In genomic region chr18:74142251-74142650, GRCh38 we compare ENCODE assay signal across 21 cellular contexts. TPM values are rescaled to one million over a fixed set of nuclear protein-coding genes. Genes with fewer than 3 reads are reported as not detected.
DNase-seq lines count a peak whose midpoint lies in the region; ATAC-seq, FAIRE-seq and TF ChIP-seq lines count a peak whose summit lies in the region.
"Had no signal": no experiment of that assay in that cellular context is flagged by ENCODE, and none has a peak within 500 bp of the region (broad histone marks: within the 10 kb centered on the region; RNA-seq: fewer than 3 reads in every experiment).

No MANE protein-coding gene starts in this region.

- TF ChIP-seq RAD21 in K562 (CRISPR knock-in tag; conservative IDR thresholded peaks at IDR 0.05 in 1 of 2, IDR thresholded peaks at IDR 0.05 in 1 of 2): no peak

- WGBS in K562 (ENCODE audit: insufficient coverage, low coverage, missing lambda C conversion rate): 41% methylated on average over 2 of the region's 2 CpGs

- no peak for FAIRE-seq in K562 (lab: Jason Lieb, UNC)
- FAIRE-seq: A204.1, G401.6, H54 had no signal

- in situ Hi-C loops in K562 (cut with MboI): no loop called here

- H3K9me1 ChIP-seq in K562 (ENCODE audit: control insufficient read depth, insufficient read depth, low read length): no peaks in the 10 kb centered on the region

- H3K4me1 ChIP-seq in K562 (replicated peaks in 1 of 2; ENCODE audit: control insufficient read depth in 2 of 2, insufficient read depth in 2 of 2, low read length in 2 of 2): peaks cover 10 to 24% of the 10 kb centered on the region in 2 experiments; a peak in 4 of 5 replicates
- H3K4me1 ChIP-seq in foreskin keratinocyte: peaks cover 13% of the 10 kb centered on the region

- CTCF ChIA-PET in K562 (lab: Yijun Ruan, JAX; ENCODE audit: low intra/inter-chr PET ratio): no interaction called here

- H3K9ac ChIP-seq in K562 (ENCODE audit: insufficient read depth in 1 of 2, low read depth in 2 of 2, low read length in 2 of 2): no peak overlapping the region

- no peak for TF ChIP-seq CTCF in HFFc6 (IDR thresholded peaks at IDR 0.05)
- no peak for TF ChIP-seq CTCF in K562 (IDR thresholded peaks at IDR 0.05 in 2 of 3, conservative IDR thresholded peaks at IDR 0.05 in 1 of 3; ENCODE audit: insufficient read depth in 2 of 3, low read depth in 1 of 3, low read length in 3 of 3)
- TF ChIP-seq CTCF in foreskin keratinocyte (conservative IDR thresholded peaks at IDR 0.05): no peak

- intact Hi-C loops in K562 (cut with micrococcal nuclease): loop anchor here (10.0 kb wide), 1 partner anchor 1733 kb away; no protein-coding TSS in a partner anchor

- no peaks in the 10 kb centered on the region for H3K9me3 ChIP-seq in K562 (replicated peaks; ENCODE audit: control insufficient read depth, insufficient read depth, low read depth, low read length)
- H3K9me3 ChIP-seq: Peyer's patch had no signal

- H3K27me3 ChIP-seq in K562 (ENCODE audit: control insufficient read depth in 2 of 2, insufficient read depth in 2 of 2, low read length in 2 of 2) (no peaks in the 10 kb centered on the region), foreskin keratinocyte (no peaks in the 10 kb centered on the region)
- H3K27me3 ChIP-seq: Peyer's patch had no signal

- no peak overlapping the region for H3K4me2 ChIP-seq in K562 (ENCODE audit: insufficient read depth, low read length)

- no peaks in the 10 kb centered on the region; the same call in 2 of the 3 replicates for H3K36me3 ChIP-seq in K562 (ENCODE audit: control insufficient read depth, insufficient read depth, low read length)
- H3K36me3 ChIP-seq: Peyer's patch had no signal

- H4K20me1 ChIP-seq in K562 (replicated peaks; ENCODE audit: control insufficient read depth, insufficient read depth, low read length): no peaks in the 10 kb centered on the region

- no peak for ATAC-seq in K562
- ATAC-seq in foreskin keratinocyte: peak; percentile 34
- no peak for ATAC-seq in GM18519 (IDR thresholded peaks at IDR 0.05; ENCODE audit: low FRiP score, unreplicated experiment)
- ATAC-seq in GM18505 (IDR thresholded peaks at IDR 0.05; ENCODE audit: unreplicated experiment): no peak

- H3K79me2 ChIP-seq in K562 (ENCODE audit: control insufficient read depth, insufficient read depth, low read length): no peaks in the 10 kb centered on the region

- TF ChIP-seq POLR2A in K562 (conservative IDR thresholded peaks at IDR 0.05) (no peak), GM18505 (IDR thresholded peaks at IDR 0.05; ENCODE audit: borderline replicate concordance, extremely low read depth, insufficient read depth, insufficient read length) (no peak)

- H3K36me3 Mint-ChIP-seq in HFFc6 (ENCODE audit: low read depth): no peaks in the 10 kb centered on the region; the same call in 1 of the 2 replicates
- H3K36me3 Mint-ChIP-seq: CD14-positive monocyte had no signal

- H3K4me1 Mint-ChIP-seq in HFFc6 (ENCODE audit: low read depth): peaks cover 80% of the 10 kb centered on the region

- DNase-seq in EH (ENCODE audit: low read depth) (peak; percentile 31), HFFc6 (no peak), K562 (ENCODE audit: extremely low read depth in 1 of 4, low spot score in 3 of 4) (no peak), foreskin keratinocyte (peak in 1 of 2 donors; percentile 58), cerebellum (ENCODE audit: low spot score) (no peak)
- DNase-seq: DMS79 treated with DMSO at 0.1 percent for 48 hours, KBM-7, NCI-H1092 treated with DMSO at 0.1 percent for 48 hours, NCI-H2029 treated with DMSO at 0.1 percent for 48 hours, NCI-H2171, NCI-H524 treated with DMSO at 0.1 percent for 48 hours, NCI-H82, Peyer's patch, Right ventricle myocardium superior had no signal

- TF ChIP-seq EP300 in K562 (IDR thresholded peaks at IDR 0.05; ENCODE audit: low read length): no peak

- no TSS peak for BruUV-seq in K562 (replicated peaks; lab: Mats Ljungman, UMichigan)

- POLR2A ChIA-PET in K562 (lab: Yijun Ruan, JAX): no interaction called here

- H3K27ac ChIP-seq in K562 (ENCODE audit: extremely low read depth, low read depth, low read length): no peak overlapping the region
- peak overlapping the region; percentile 29 for H3K27ac ChIP-seq in foreskin keratinocyte
- H3K27ac ChIP-seq: Peyer's patch had no signal

- no peak overlapping the region for H3K4me3 Mint-ChIP-seq in HFFc6
- H3K4me3 Mint-ChIP-seq: B cell, CD14-positive monocyte had no signal

- H3K27me3 Mint-ChIP-seq in HFFc6 (ENCODE audit: insufficient read depth): peaks cover 2% of the 10 kb centered on the region

- peak overlapping the region; percentile 35; the same call in 1 of the 2 replicates for H2AFZ ChIP-seq in K562 (ENCODE audit: low read depth, low read length)

- no peaks in the 10 kb centered on the region for H3K9me3 Mint-ChIP-seq in HFFc6
- H3K9me3 Mint-ChIP-seq: CD14-positive monocyte had no signal

- peak overlapping the region; percentile 39; the same call in 1 of the 2 replicates for H3K27ac Mint-ChIP-seq in HFFc6
- H3K27ac Mint-ChIP-seq: B cell, CD14-positive monocyte had no signal

- H3K4me3 ChIP-seq in K562: no peak overlapping the region
- H3K4me3 ChIP-seq: Peyer's patch had no signal

TF ChIP-seq in K562, 482 proteins besides CTCF, POLR2A, EP300 and RAD21 (continues in another document):
- TF ChIP-seq, protein P1, sequence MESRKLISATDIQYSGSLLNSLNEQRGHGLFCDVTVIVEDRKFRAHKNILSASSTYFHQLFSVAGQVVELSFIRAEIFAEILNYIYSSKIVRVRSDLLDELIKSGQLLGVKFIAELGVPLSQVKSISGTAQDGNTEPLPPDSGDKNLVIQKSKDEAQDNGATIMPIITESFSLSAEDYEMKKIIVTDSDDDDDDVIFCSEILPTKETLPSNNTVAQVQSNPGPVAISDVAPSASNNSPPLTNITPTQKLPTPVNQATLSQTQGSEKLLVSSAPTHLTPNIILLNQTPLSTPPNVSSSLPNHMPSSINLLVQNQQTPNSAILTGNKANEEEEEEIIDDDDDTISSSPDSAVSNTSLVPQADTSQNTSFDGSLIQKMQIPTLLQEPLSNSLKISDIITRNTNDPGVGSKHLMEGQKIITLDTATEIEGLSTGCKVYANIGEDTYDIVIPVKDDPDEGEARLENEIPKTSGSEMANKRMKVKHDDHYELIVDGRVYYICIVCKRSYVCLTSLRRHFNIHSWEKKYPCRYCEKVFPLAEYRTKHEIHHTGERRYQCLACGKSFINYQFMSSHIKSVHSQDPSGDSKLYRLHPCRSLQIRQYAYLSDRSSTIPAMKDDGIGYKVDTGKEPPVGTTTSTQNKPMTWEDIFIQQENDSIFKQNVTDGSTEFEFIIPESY (CRISPR knock-in tag; IDR thresholded peaks at IDR 0.05): no peak

RNA-seq across cellular contexts. Expression of gene FBXO15, which starts 5.4 kb away (rescaled TPM):
- total RNA-seq in HFFc6 (2021; fragmentation: NEBNext Ultra II Directional; extraction: Animal tissue kit (Norgen Biotek cat#: 25700)): 1 to 10 TPM in 3 of 6 experiments, under 1 TPM in 3; 0.71 to 2.2 (median 1.1) TPM
- total RNA-seq in K562 (2011; cell fraction: chromatin; rRNA removed; ENCODE audit: low replicate concordance): 0.26 TPM in 1 of 2 replicates, not detected in the other
- not detected in 2 replicates for total RNA-seq in K562 (2011; cell fraction: nucleolus; rRNA removed)
- total RNA-seq in K562 (2011; cell fraction: nucleoplasm; rRNA removed): 0.99 TPM in 1 of 2 replicates, not detected in the other
- 0.24 TPM in 1 of 2 replicates, not detected in the other for total RNA-seq in K562 (2014; rRNA removed)
- total RNA-seq in K562 (2014; rRNA removed; fragmentation: Illumina TruSeq; extraction: Trizol): 0.16 and 0.36 TPM in 2 replicates
- 0.26 and 0.43 TPM in 2 replicates for total RNA-seq in K562 (2015; rRNA removed; fragmentation: Illumina TruSeq; extraction: Trizol)
- total RNA-seq in K562 (2021): 0.29 and 0.58 TPM in 2 replicates
- 0.23 and 0.25 TPM in 2 replicates for polyA plus RNA-seq in K562 (2011; rRNA removed)
- 0.21 TPM in 1 of 2 replicates, not detected in the other for polyA plus RNA-seq in K562 (2011; cell fraction: cytosol; rRNA removed)
- 0.31 and 0.40 TPM in 2 replicates for polyA plus RNA-seq in K562 (2011; cell fraction: nucleus; rRNA removed)
- 0.22 and 0.26 TPM in 2 replicates for polyA plus RNA-seq in K562 (2012)
- polyA plus RNA-seq in K562 (2014; fragmentation: Illumina TruSeq; extraction: Trizol): 0.07 and 0.48 TPM in 2 replicates
- under 1 TPM; 0.15 to 0.35 TPM for polyA plus RNA-seq in K562 (2014; fragmentation: Nextera tagmentation; extraction: Ambion mirVana)
- 0.08 and 0.11 TPM in 2 replicates for polyA plus RNA-seq in K562 (2014; rRNA removed)
- polyA minus RNA-seq in K562 (2011; rRNA and poly(A)+ RNA removed): 0.57 and 0.60 TPM in 2 replicates
- not detected in 2 replicates for polyA minus RNA-seq in K562 (2011; cell fraction: cytosol; rRNA and poly(A)+ RNA removed)
- polyA minus RNA-seq in K562 (2011; cell fraction: nucleus; rRNA and poly(A)+ RNA removed): 0.13 and 0.44 TPM in 2 replicates
- total RNA-seq in foreskin keratinocyte: 0.51 and 0.56 TPM in 2 replicates
- 0.28 and 0.64 TPM in 2 replicates for polyA plus RNA-seq in foreskin keratinocyte
- total RNA-seq in cerebellum: 9.3 TPM
- total RNA-seq: Peyer's patch, Right ventricle myocardium superior had no signal
- polyA plus RNA-seq: CD14-positive monocyte had no signal

RNA-seq across cellular contexts. Expression of gene TIMM21, which starts 6.1 kb away (rescaled TPM):
- 10 to 100 TPM; 34.1 to 42.4 (median 40.6) TPM for total RNA-seq in HFFc6 (2021; fragmentation: NEBNext Ultra II Directional; extraction: Animal tissue kit (Norgen Biotek cat#: 25700))
- total RNA-seq in K562 (2011; cell fraction: chromatin; rRNA removed; ENCODE audit: low replicate concordance): 57.0 and 80.6 TPM in 2 replicates
- 44.4 and 51.5 TPM in 2 replicates for total RNA-seq in K562 (2011; cell fraction: nucleolus; rRNA removed)
- 66.5 and 69.2 TPM in 2 replicates for total RNA-seq in K562 (2011; cell fraction: nucleoplasm; rRNA removed)
- total RNA-seq in K562 (2014; rRNA removed) (90.7 and 94.0 TPM in 2 replicates), K562 (2014; rRNA removed; fragmentation: Illumina TruSeq; extraction: Trizol) (56.2 and 67.4 TPM in 2 replicates), K562 (2015; rRNA removed; fragmentation: Illumina TruSeq; extraction: Trizol) (60.4 and 66.1 TPM in 2 replicates), K562 (2021) (54.7 and 64.6 TPM in 2 replicates), foreskin keratinocyte (45.9 and 53.0 TPM in 2 replicates), cerebellum (30.6 TPM)
- polyA plus RNA-seq in K562 (2011; rRNA removed) (56.8 and 75.7 TPM in 2 replicates), K562 (2014; fragmentation: Illumina TruSeq; extraction: Trizol) (83.3 and 84.8 TPM in 2 replicates), K562 (2014; fragmentation: Nextera tagmentation; extraction: Ambion mirVana) (100 to 1,000 TPM; 187 to 229 TPM), K562 (2014; rRNA removed) (114 and 154 TPM in 2 replicates), foreskin keratinocyte (59.6 and 76.4 TPM in 2 replicates)
- 33.1 and 51.2 TPM in 2 replicates for polyA plus RNA-seq in K562 (2011; cell fraction: cytosol; rRNA removed)
- 62.3 and 82.0 TPM in 2 replicates for polyA plus RNA-seq in K562 (2011; cell fraction: nucleus; rRNA removed)
- 32.8 and 87.1 TPM in 2 replicates for polyA plus RNA-seq in K562 (2012)
- polyA minus RNA-seq in K562 (2011; rRNA and poly(A)+ RNA removed): 58.6 and 78.6 TPM in 2 replicates
- 20.8 and 22.0 TPM in 2 replicates for polyA minus RNA-seq in K562 (2011; cell fraction: cytosol; rRNA and poly(A)+ RNA removed)
- 22.3 and 50.8 TPM in 2 replicates for polyA minus RNA-seq in K562 (2011; cell fraction: nucleus; rRNA and poly(A)+ RNA removed)
